In genomic region chr5:64811050-64811640, GRCh38 we compare ENCODE assay signal across 9 cellular contexts. TPM values are rescaled to one million over a fixed set of nuclear protein-coding genes. Genes with fewer than 3 reads are reported as not detected.
A peak's percentile ranks its signal among the peaks of the same experiment; 100 is the strongest.
DNase-seq lines count a peak whose midpoint lies in the region; ATAC-seq, FAIRE-seq and TF ChIP-seq lines count a peak whose summit lies in the region.
"Had no signal": no experiment of that assay in that cellular context is flagged by ENCODE, and none has a peak within 500 bp of the region (broad histone marks: within the 10 kb centered on the region; RNA-seq: fewer than 3 reads in every experiment).

No MANE protein-coding gene starts in this region.

- no peaks in the 10 kb centered on the region for H3K9me3 Mint-ChIP-seq in activated T-cell treated with anti-CD3 and anti-CD28 coated beads, Interleukin-2, amount 50 U/mL, for 4 hours
- H3K9me3 Mint-ChIP-seq: T-helper 1 cell treated with Interleukin-12 subunit alpha and Interleukin-12 subunit beta and Interleukin-4 antibody, amounts not matched to agents 30 μg/mL and 1 μg/mL, for 36 hours had no signal

- no peak overlapping the region for H3K27ac ChIP-seq in psoas muscle

- TF ChIP-seq CTCF in psoas muscle (IDR thresholded peaks at IDR 0.05) = peak; percentile 77

- H3K36me3 Mint-ChIP-seq in activated T-cell treated with anti-CD3 and anti-CD28 coated beads, Interleukin-2, amount 50 U/mL, for 4 hours (ENCODE audit: insufficient read depth) = peaks cover 22% of the 10 kb centered on the region

- FAIRE-seq in GM19239 (lab: Jason Lieb, UNC) (peak; percentile 86), TTC549 (lab: Jason Lieb, UNC) (peak; percentile 97), frontal cortex (lab: Jason Lieb, UNC) (peak; percentile 78)

- DNase-seq in COR-L47 (lab: John Stamatoyannopoulos, UW) (peak; percentile 43), GM19239 (ENCODE audit: insufficient read length, low spot score) (no peak), MV-4-11 (lab: John Stamatoyannopoulos, UW) (peak; percentile 46), frontal cortex (ENCODE audit: low spot score in 2 of 2) (peak in 1 of 2 donors; percentile 9), psoas muscle (no peak), NCI-H226 (no peak)
- no peak for DNase-seq in activated T-cell treated with anti-CD3 and anti-CD28 coated beads, Interleukin-2, amount 50 U/mL, for 4 hours

- H3K36me3 ChIP-seq in psoas muscle (ENCODE audit: insufficient read depth in 1 of 2, low read depth in 1 of 2) = peaks cover 4 to 19% of the 10 kb centered on the region in 2 donors

- H3K27me3 Mint-ChIP-seq in activated T-cell treated with anti-CD3 and anti-CD28 coated beads, Interleukin-2, amount 50 U/mL, for 4 hours (ENCODE audit: low read depth) = no peaks in the 10 kb centered on the region

- intact Hi-C loops in psoas muscle (cut with DNase I) = loop anchor here (5.0 to 10.0 kb wide), 4 partner anchors 224 to 671 kb away; partner anchors contain the start of gene ADAMTS6 (in 1 of the 2)

- H3K4me3 Mint-ChIP-seq in activated T-cell treated with anti-CD3 and anti-CD28 coated beads, Interleukin-2, amount 50 U/mL, for 4 hours = no peak overlapping the region
- H3K4me3 Mint-ChIP-seq: T-helper 1 cell treated with Interleukin-12 subunit alpha and Interleukin-12 subunit beta and Interleukin-4 antibody, amounts not matched to agents 30 μg/mL and 1 μg/mL, for 36 hours had no signal

- no peaks in the 10 kb centered on the region for H3K27me3 ChIP-seq in psoas muscle (ENCODE audit: insufficient read depth in 3 of 3, low read length in 2 of 3)

- peak in 2 of 4 donors; percentile 55 to 81 for ATAC-seq in psoas muscle
- no peak for ATAC-seq in activated T-cell treated with anti-CD3 and anti-CD28 coated beads, Interleukin-2, amount 50 U/mL, for 4 hours

- H3K9me3 ChIP-seq in psoas muscle = no peaks in the 10 kb centered on the region

- H3K4me1 ChIP-seq in psoas muscle = no peaks in the 10 kb centered on the region

- H3K4me1 Mint-ChIP-seq in activated T-cell treated with anti-CD3 and anti-CD28 coated beads, Interleukin-2, amount 50 U/mL, for 4 hours (ENCODE audit: low read depth) = peaks cover 1% of the 10 kb centered on the region

- no peak overlapping the region for H3K4me3 ChIP-seq in psoas muscle

- 90 to 96% (median 92%) methylated on average over 1 of the region's 1 CpG for WGBS in psoas muscle, 3 donors

RNA-seq across cellular contexts. Expression of gene CWC27, which starts 42.4 kb away (rescaled TPM):
- total RNA-seq in frontal cortex = 28.1 TPM
- total RNA-seq in psoas muscle = 10 to 100 TPM; 16.0 to 26.8 (median 18.6) TPM
- 10 to 100 TPM; 17.5 to 31.2 (median 26.3) TPM for polyA plus RNA-seq in psoas muscle
- 10 to 100 TPM; 27.1 to 32.9 (median 30.4) TPM for total RNA-seq in activated T-cell treated with anti-CD3 and anti-CD28 coated beads, Interleukin-2, amount 50 U/mL, for 4 hours

RNA-seq across cellular contexts. Expression of gene SREK1IP1, which starts 42.7 kb away (rescaled TPM):
- total RNA-seq in frontal cortex (31.0 TPM), psoas muscle (10 to 100 TPM in 1 of 4 donors, 1 to 10 TPM in 3; 6.9 to 11.1 (median 8.6) TPM)
- 1 to 10 TPM; 4.6 to 6.7 (median 5.9) TPM for polyA plus RNA-seq in psoas muscle
- total RNA-seq in activated T-cell treated with anti-CD3 and anti-CD28 coated beads, Interleukin-2, amount 50 U/mL, for 4 hours = 10 to 100 TPM; 32.3 to 35.8 (median 32.4) TPM

Comparison
In these comparisons a context has a peak if more than half of its experiments do, and no peak if none do; other contexts are left out.
1. DNase-seq: peak in COR-L47 (single experiment) and MV-4-11 (single experiment); none in GM19239 (single experiment), psoas muscle (0 of 2), NCI-H226 (single experiment) and activated T-cell treated with anti-CD3 and anti-CD28 coated beads, Interleukin-2, amount 50 U/mL, for 4 hours (single experiment).